Comparison of ENCODE assay signal across 2 cellular contexts in the genomic region with DNA sequence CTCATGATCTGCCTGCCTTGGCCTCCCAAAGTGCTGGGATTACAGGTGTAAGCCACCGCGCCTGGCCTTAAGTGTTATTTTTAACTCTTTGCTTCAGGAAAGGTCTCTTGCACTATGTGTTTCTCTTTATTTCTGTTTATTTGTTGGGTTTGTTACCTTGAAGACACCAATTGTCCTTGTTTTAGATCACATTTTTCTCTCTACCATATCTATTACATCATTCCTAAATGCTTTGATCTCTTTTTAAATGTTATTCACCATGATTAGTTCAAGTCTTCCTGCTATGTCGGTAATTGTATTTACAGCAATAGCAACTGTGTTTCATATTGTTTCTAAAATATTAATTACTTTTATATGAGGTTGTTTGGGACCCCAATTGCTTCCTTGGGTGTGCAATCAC.
TF ChIP-seq lines count a peak whose summit lies in the region.

No MANE protein-coding gene starts in this region.

TF ChIP-seq in HepG2, 621 proteins besides CTCF, POLR2A, EP300 and RAD21 (continued from another document):
- TF ChIP-seq, protein P1, sequence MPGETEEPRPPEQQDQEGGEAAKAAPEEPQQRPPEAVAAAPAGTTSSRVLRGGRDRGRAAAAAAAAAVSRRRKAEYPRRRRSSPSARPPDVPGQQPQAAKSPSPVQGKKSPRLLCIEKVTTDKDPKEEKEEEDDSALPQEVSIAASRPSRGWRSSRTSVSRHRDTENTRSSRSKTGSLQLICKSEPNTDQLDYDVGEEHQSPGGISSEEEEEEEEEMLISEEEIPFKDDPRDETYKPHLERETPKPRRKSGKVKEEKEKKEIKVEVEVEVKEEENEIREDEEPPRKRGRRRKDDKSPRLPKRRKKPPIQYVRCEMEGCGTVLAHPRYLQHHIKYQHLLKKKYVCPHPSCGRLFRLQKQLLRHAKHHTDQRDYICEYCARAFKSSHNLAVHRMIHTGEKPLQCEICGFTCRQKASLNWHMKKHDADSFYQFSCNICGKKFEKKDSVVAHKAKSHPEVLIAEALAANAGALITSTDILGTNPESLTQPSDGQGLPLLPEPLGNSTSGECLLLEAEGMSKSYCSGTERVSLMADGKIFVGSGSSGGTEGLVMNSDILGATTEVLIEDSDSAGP (CRISPR knock-in tag; IDR thresholded peaks at IDR 0.05; ENCODE audit: borderline replicate concordance) = no peak
- no peak for TF ChIP-seq ZFYVE20 (CRISPR knock-in tag; IDR thresholded peaks at IDR 0.05; ENCODE audit: borderline replicate concordance, low read depth)

TF ChIP-seq in HEK293, 187 proteins besides CTCF, POLR2A, EP300 and RAD21 (continued from another document):
- TF ChIP-seq, protein P2, sequence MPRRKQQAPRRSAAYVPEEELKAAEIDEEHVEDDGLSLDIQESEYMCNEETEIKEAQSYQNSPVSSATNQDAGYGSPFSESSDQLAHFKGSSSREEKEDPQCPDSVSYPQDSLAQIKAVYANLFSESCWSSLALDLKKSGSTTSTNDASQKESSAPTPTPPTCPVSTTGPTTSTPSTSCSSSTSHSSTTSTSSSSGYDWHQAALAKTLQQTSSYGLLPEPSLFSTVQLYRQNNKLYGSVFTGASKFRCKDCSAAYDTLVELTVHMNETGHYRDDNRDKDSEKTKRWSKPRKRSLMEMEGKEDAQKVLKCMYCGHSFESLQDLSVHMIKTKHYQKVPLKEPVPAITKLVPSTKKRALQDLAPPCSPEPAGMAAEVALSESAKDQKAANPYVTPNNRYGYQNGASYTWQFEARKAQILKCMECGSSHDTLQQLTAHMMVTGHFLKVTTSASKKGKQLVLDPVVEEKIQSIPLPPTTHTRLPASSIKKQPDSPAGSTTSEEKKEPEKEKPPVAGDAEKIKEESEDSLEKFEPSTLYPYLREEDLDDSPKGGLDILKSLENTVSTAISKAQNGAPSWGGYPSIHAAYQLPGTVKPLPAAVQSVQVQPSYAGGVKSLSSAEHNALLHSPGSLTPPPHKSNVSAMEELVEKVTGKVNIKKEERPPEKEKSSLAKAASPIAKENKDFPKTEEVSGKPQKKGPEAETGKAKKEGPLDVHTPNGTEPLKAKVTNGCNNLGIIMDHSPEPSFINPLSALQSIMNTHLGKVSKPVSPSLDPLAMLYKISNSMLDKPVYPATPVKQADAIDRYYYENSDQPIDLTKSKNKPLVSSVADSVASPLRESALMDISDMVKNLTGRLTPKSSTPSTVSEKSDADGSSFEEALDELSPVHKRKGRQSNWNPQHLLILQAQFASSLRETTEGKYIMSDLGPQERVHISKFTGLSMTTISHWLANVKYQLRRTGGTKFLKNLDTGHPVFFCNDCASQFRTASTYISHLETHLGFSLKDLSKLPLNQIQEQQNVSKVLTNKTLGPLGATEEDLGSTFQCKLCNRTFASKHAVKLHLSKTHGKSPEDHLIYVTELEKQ (tag by site-specific recombination; IDR thresholded peaks at IDR 0.05; ENCODE audit: borderline replicate concordance) = no peak
- TF ChIP-seq, protein P3, sequence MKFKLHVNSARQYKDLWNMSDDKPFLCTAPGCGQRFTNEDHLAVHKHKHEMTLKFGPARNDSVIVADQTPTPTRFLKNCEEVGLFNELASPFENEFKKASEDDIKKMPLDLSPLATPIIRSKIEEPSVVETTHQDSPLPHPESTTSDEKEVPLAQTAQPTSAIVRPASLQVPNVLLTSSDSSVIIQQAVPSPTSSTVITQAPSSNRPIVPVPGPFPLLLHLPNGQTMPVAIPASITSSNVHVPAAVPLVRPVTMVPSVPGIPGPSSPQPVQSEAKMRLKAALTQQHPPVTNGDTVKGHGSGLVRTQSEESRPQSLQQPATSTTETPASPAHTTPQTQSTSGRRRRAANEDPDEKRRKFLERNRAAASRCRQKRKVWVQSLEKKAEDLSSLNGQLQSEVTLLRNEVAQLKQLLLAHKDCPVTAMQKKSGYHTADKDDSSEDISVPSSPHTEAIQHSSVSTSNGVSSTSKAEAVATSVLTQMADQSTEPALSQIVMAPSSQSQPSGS (tag by site-specific recombination; IDR thresholded peaks at IDR 0.05; ENCODE audit: low read depth) = peak; percentile 26; the same call in 1 of the 2 replicates
- TF ChIP-seq ZNF133 (tag by site-specific recombination; IDR thresholded peaks at IDR 0.05) = peak; percentile 82
- TF ChIP-seq, protein P4, sequence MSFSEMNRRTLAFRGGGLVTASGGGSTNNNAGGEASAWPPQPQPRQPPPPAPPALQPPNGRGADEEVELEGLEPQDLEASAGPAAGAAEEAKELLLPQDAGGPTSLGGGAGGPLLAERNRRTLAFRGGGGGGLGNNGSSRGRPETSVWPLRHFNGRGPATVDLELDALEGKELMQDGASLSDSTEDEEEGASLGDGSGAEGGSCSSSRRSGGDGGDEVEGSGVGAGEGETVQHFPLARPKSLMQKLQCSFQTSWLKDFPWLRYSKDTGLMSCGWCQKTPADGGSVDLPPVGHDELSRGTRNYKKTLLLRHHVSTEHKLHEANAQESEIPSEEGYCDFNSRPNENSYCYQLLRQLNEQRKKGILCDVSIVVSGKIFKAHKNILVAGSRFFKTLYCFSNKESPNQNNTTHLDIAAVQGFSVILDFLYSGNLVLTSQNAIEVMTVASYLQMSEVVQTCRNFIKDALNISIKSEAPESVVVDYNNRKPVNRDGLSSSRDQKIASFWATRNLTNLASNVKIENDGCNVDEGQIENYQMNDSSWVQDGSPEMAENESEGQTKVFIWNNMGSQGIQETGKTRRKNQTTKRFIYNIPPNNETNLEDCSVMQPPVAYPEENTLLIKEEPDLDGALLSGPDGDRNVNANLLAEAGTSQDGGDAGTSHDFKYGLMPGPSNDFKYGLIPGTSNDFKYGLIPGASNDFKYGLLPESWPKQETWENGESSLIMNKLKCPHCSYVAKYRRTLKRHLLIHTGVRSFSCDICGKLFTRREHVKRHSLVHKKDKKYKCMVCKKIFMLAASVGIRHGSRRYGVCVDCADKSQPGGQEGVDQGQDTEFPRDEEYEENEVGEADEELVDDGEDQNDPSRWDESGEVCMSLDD (tag by site-specific recombination; IDR thresholded peaks at IDR 0.05) = no peak
